Comparison of ENCODE assay signal across 23 cellular contexts in genomic region chr19:7262470-7262869, GRCh38.
"Had no signal": no experiment of that assay in that cellular context is flagged by ENCODE, and none has a peak within 500 bp of the region (broad histone marks: within the 10 kb centered on the region; RNA-seq: fewer than 3 reads in every experiment).

No MANE protein-coding gene starts in this region.

- H3K27ac ChIP-seq: cardiac muscle cell, epithelial cell of prostate, foreskin keratinocyte, right lobe of liver, thyroid gland had no signal

- ATAC-seq: activated CD4-positive, CD25-positive, alpha-beta regulatory T cell treated with anti-CD3 and anti-CD28 coated beads, Interleukin-2, amount 50 U/mL, for 24 hours; activated T-cell treated with anti-CD3 and anti-CD28 coated beads, Interleukin-2, amount 50 U/mL, for 4 hours; foreskin keratinocyte; psoas muscle; right lobe of liver; stimulated activated effector memory CD8-positive, alpha-beta T cell treated with anti-CD3 and anti-CD28 coated beads, Interleukin-12 subunit alpha, Interleukin-12 subunit beta, amount 100 ng/mL, for 72 hours had no signal

- H3K4me1 ChIP-seq: foreskin keratinocyte had no signal

- H3K27me3 Mint-ChIP-seq: activated CD4-positive, alpha-beta T cell treated with anti-CD3 and anti-CD28 coated beads, Interleukin-2, amount 10 ng/mL, durations not matched to agents 7 days and 5 days had no signal

- H3K4me3 ChIP-seq: cardiac muscle cell, lung, psoas muscle, right lobe of liver, smooth muscle cell, stomach, thyroid gland had no signal

- H3K4me1 Mint-ChIP-seq: activated CD4-positive, alpha-beta T cell treated with anti-CD3 and anti-CD28 coated beads, Interleukin-2, amount 10 ng/mL, durations not matched to agents 7 days and 5 days; stimulated activated effector memory CD8-positive, alpha-beta T cell treated with anti-CD3 and anti-CD28 coated beads, Interleukin-12 subunit alpha, Interleukin-12 subunit beta, amount 100 ng/mL, for 72 hours had no signal

- DNase-seq: activated CD4-positive, alpha-beta T cell treated with anti-CD3 and anti-CD28 coated beads, Interleukin-2, amount 10 ng/mL, durations not matched to agents 7 days and 5 days; activated CD8-positive, alpha-beta memory T cell treated with anti-CD3 and anti-CD28 coated beads, Interleukin-2, amount 50 U/mL, for 4 hours; activated naive CD4-positive, alpha-beta T cell treated with anti-CD3 and anti-CD28 coated beads for 36 hours; activated T-cell treated with anti-CD3 and anti-CD28 coated beads, Interleukin-2, amount 50 U/mL, for 4 hours; endodermal cell; foreskin keratinocyte; glutamatergic neuron; hippocampal formation; islet precursor cell; midbrain; psoas muscle; right lobe of liver; stimulated activated CD4-positive, alpha-beta T cell treated with anti-CD3 and anti-CD28 coated beads, Interleukin-4, amount 100 ng/mL, for 24 hours; stomach; T-helper 1 cell; T1000; thyroid gland had no signal

- H3K36me3 Mint-ChIP-seq: stimulated activated effector memory CD8-positive, alpha-beta T cell treated with anti-CD3 and anti-CD28 coated beads, Interleukin-12 subunit alpha, Interleukin-12 subunit beta, amount 100 ng/mL, for 72 hours had no signal

- H3K4me2 ChIP-seq: smooth muscle cell had no signal

- H3K9me3 ChIP-seq: psoas muscle, right lobe of liver, stomach, thyroid gland had no signal

- H3K9me3 Mint-ChIP-seq: activated CD4-positive, alpha-beta T cell treated with anti-CD3 and anti-CD28 coated beads, Interleukin-2, amount 10 ng/mL, durations not matched to agents 7 days and 5 days; activated naive CD4-positive, alpha-beta T cell treated with anti-CD3 and anti-CD28 coated beads for 36 hours; activated T-cell treated with anti-CD3 and anti-CD28 coated beads, Interleukin-2, amount 50 U/mL, for 4 hours; endodermal cell; stimulated activated effector memory CD8-positive, alpha-beta T cell treated with anti-CD3 and anti-CD28 coated beads, Interleukin-12 subunit alpha, Interleukin-12 subunit beta, amount 100 ng/mL, for 72 hours had no signal

- H3K4me3 Mint-ChIP-seq: activated CD4-positive, alpha-beta T cell treated with anti-CD3 and anti-CD28 coated beads, Interleukin-2, amount 10 ng/mL, durations not matched to agents 7 days and 5 days; activated naive CD4-positive, alpha-beta T cell treated with anti-CD3 and anti-CD28 coated beads for 36 hours; activated T-cell treated with anti-CD3 and anti-CD28 coated beads, Interleukin-2, amount 50 U/mL, for 4 hours; endodermal cell; stimulated activated effector memory CD8-positive, alpha-beta T cell treated with anti-CD3 and anti-CD28 coated beads, Interleukin-12 subunit alpha, Interleukin-12 subunit beta, amount 100 ng/mL, for 72 hours had no signal

- H3K27ac Mint-ChIP-seq: activated CD4-positive, alpha-beta T cell treated with anti-CD3 and anti-CD28 coated beads, Interleukin-2, amount 10 ng/mL, durations not matched to agents 7 days and 5 days; activated naive CD4-positive, alpha-beta T cell treated with anti-CD3 and anti-CD28 coated beads for 36 hours; endodermal cell; stimulated activated effector memory CD8-positive, alpha-beta T cell treated with anti-CD3 and anti-CD28 coated beads, Interleukin-12 subunit alpha, Interleukin-12 subunit beta, amount 100 ng/mL, for 72 hours had no signal

- H3K27me3 ChIP-seq: cardiac muscle cell, foreskin keratinocyte, right lobe of liver, stomach, thyroid gland had no signal
